In the genomic region with DNA sequence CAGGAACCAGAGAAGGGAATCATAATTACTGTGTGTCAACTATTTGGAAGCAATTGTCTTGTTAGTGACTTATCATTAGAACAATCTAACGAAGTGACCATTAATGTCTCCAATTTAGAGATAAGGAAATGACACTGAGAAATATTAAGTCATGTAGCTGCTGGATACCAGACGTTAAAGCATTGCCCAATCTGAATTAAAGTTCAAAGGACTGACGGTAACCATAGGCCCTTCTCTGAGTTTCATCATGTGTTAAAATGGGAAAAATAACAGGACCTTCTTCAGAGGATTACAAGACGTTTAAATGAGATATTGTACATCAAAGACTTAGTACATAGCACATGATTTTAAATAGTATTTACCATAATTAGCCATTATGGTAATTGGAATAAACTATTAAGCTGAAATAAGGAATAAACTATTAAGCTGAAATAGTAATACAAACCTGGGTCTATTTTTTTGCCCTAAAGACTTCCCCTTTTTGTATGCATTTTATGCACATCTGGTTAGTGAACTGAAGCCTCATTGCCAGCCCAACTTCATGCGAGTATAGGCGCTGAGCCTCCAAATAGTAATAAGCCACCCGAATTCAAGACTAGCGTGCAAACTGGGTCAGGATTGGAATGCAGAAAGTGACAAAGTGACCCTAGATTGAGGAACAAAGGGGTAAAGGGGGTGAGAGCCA, we compare ENCODE assay signal across 29 cellular contexts. TPM values are rescaled to one million over a fixed set of nuclear protein-coding genes. Genes with fewer than 3 reads are reported as not detected.
"Had no signal": no experiment of that assay in that cellular context is flagged by ENCODE, and none has a peak within 500 bp of the region (broad histone marks: within the 10 kb centered on the region; RNA-seq: fewer than 3 reads in every experiment).

No MANE protein-coding gene starts in this region.

- DNase-seq: activated B cell treated with CpG ODN at 0.5 μM for 24 hours; activated CD4-positive, alpha-beta memory T cell treated with anti-CD3 and anti-CD28 coated beads for 36 hours; activated CD4-positive, alpha-beta T cell treated with anti-CD3 and anti-CD28 coated beads for 1 hour; activated CD4-positive, alpha-beta T cell treated with anti-CD3 and anti-CD28 coated beads, Interleukin-2, amount 10 ng/mL, durations not matched to agents 7 days and 5 days; activated CD8-positive, alpha-beta memory T cell treated with anti-CD3 and anti-CD28 coated beads for 24 hours; activated effector memory CD4-positive, alpha-beta T cell treated with anti-CD3 and anti-CD28 coated beads, Interleukin-2, amount 50 U/mL, for 16 hours; activated naive CD4-positive, alpha-beta T cell treated with Interleukin-2 at 50 U/mL for 16 hours; activated naive CD8-positive, alpha-beta T cell treated with anti-CD3 and anti-CD28 coated beads, Interleukin-2, amount 50 U/mL, for 24 hours; activated T-cell treated with anti-CD3 and anti-CD28 coated beads, Interleukin-2, amount 50 U/mL, for 4 hours; amniotic stem cell; body of pancreas; central memory CD4-positive, alpha-beta T cell; MM.1S; NCI-H1092 treated with DMSO at 0.1 percent for 48 hours; NCI-H1417 treated with DMSO at 0.1 percent for 48 hours; NCI-H1694; NCI-H2029; NCI-H2107; NCI-H345; NCI-H510A treated with DMSO at 0.1 percent for 48 hours; NCI-H69; SIG-M5; T-helper 17 cell; T-helper 9 cell had no signal

- H3K36me3 ChIP-seq: ascending aorta had no signal

- H3K9me3 ChIP-seq: ascending aorta, body of pancreas had no signal

- H3K27ac ChIP-seq: ascending aorta, body of pancreas had no signal

- H3K27me3 ChIP-seq: ascending aorta, body of pancreas had no signal

- H3K4me3 ChIP-seq: ascending aorta, body of pancreas had no signal

- H3K27ac Mint-ChIP-seq: activated B cell treated with CpG ODN at 0.5 μM for 24 hours; activated CD4-positive, alpha-beta memory T cell treated with anti-CD3 and anti-CD28 coated beads for 36 hours; activated CD4-positive, alpha-beta T cell treated with anti-CD3 and anti-CD28 coated beads, Interleukin-2, amount 10 ng/mL, durations not matched to agents 7 days and 5 days; activated naive CD4-positive, alpha-beta T cell treated with anti-CD3 and anti-CD28 coated beads, Interleukin-2, amount 50 U/mL, for 72 hours; activated naive CD8-positive, alpha-beta T cell treated with anti-CD3 and anti-CD28 coated beads, Interleukin-2, amount 50 U/mL, for 24 hours; T-helper 17 cell had no signal

- FAIRE-seq: bronchial epithelial cell, TTC549 had no signal

- H3K4me1 ChIP-seq: ascending aorta, body of pancreas had no signal

- H3K4me1 Mint-ChIP-seq: activated CD4-positive, alpha-beta T cell treated with anti-CD3 and anti-CD28 coated beads, Interleukin-2, amount 10 ng/mL, durations not matched to agents 7 days and 5 days; activated naive CD8-positive, alpha-beta T cell treated with anti-CD3 and anti-CD28 coated beads, Interleukin-2, amount 50 U/mL, for 24 hours; T-helper 17 cell had no signal

- H3K27me3 Mint-ChIP-seq: activated B cell treated with CpG ODN at 0.5 μM for 24 hours, T-helper 17 cell had no signal

- ATAC-seq: activated naive CD4-positive, alpha-beta T cell treated with anti-CD3 and anti-CD28 coated beads, Interleukin-2, amount 50 U/mL, for 72 hours; activated naive CD8-positive, alpha-beta T cell treated with anti-CD3 and anti-CD28 coated beads, Interleukin-2, amount 50 U/mL, for 24 hours; activated T-cell treated with anti-CD3 and anti-CD28 coated beads, Interleukin-2, amount 50 U/mL, for 4 hours; body of pancreas; T-helper 17 cell had no signal

- H3K9me3 Mint-ChIP-seq: activated CD4-positive, alpha-beta memory T cell treated with anti-CD3 and anti-CD28 coated beads for 36 hours; activated CD4-positive, alpha-beta T cell treated with anti-CD3 and anti-CD28 coated beads, Interleukin-2, amount 10 ng/mL, durations not matched to agents 7 days and 5 days had no signal

- H3K4me3 Mint-ChIP-seq: activated B cell treated with CpG ODN at 0.5 μM for 24 hours; activated CD4-positive, alpha-beta memory T cell treated with anti-CD3 and anti-CD28 coated beads for 36 hours; activated CD4-positive, alpha-beta T cell treated with anti-CD3 and anti-CD28 coated beads, Interleukin-2, amount 10 ng/mL, durations not matched to agents 7 days and 5 days; activated naive CD8-positive, alpha-beta T cell treated with anti-CD3 and anti-CD28 coated beads, Interleukin-2, amount 50 U/mL, for 24 hours; activated T-cell treated with anti-CD3 and anti-CD28 coated beads, Interleukin-2, amount 50 U/mL, for 4 hours; T-helper 17 cell had no signal

- H3K36me3 Mint-ChIP-seq: activated CD4-positive, alpha-beta memory T cell treated with anti-CD3 and anti-CD28 coated beads for 36 hours; activated naive CD4-positive, alpha-beta T cell treated with anti-CD3 and anti-CD28 coated beads, Interleukin-2, amount 50 U/mL, for 72 hours had no signal

RNA-seq across cellular contexts. Expression of a gene that starts 41.0 kb away (rescaled TPM):
- total RNA-seq: activated B cell treated with CpG ODN at 0.5 μM for 24 hours; activated CD4-positive, alpha-beta memory T cell treated with anti-CD3 and anti-CD28 coated beads for 36 hours; activated CD4-positive, alpha-beta T cell treated with anti-CD3 and anti-CD28 coated beads, Interleukin-2, amount 10 ng/mL, durations not matched to agents 7 days and 5 days; activated naive CD4-positive, alpha-beta T cell treated with anti-CD3 and anti-CD28 coated beads, Interleukin-2, amount 50 U/mL, for 72 hours; bronchial epithelial cell; OCI-LY7; T-helper 17 cell had no signal
